In the genomic region with DNA sequence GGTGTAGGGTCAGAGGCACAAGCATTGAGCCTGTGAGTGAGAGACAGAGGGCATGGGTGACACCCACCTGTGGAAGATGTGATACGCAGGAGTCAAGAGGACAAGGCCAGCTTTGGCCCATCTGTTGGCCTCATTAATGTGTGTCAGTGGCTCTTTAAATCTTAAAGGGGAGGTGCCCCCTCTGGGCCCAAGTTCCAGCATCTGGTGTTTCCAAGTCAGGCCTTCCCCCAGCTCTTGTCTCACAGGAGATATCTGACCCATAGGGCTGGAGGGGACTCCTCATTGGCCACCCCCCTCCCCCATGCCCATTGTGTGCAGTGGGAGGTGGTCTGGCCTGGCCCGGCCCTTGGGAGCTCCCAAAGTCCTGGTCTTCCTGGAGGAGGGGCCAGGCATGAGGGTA, we compare ENCODE assay signal across 9 cellular contexts. TPM values are rescaled to one million over a fixed set of nuclear protein-coding genes. Genes with fewer than 3 reads are reported as not detected.
DNase-seq lines count a peak whose midpoint lies in the region; ATAC-seq and TF ChIP-seq lines count a peak whose summit lies in the region.
"Had no signal": no experiment of that assay in that cellular context is flagged by ENCODE, and none has a peak within 500 bp of the region (broad histone marks: within the 10 kb centered on the region; RNA-seq: fewer than 3 reads in every experiment).

No MANE protein-coding gene starts in this region.

- H3K4me3 Mint-ChIP-seq in CD8-positive, alpha-beta T cell, result no peak overlapping the region
- H3K4me3 Mint-ChIP-seq in endothelial cell (ENCODE audit: unreplicated experiment), result no peak overlapping the region
- H3K4me3 Mint-ChIP-seq in nephron progenitor cell, result no peak overlapping the region

- DNase-seq in CD8-positive, alpha-beta T cell, result no peak
- DNase-seq in NT2/D1 (ENCODE audit: low read depth, low spot score) (peak; percentile 64), endothelial cell (ENCODE audit: low spot score) (no peak), nephron progenitor cell (peak; percentile 52), NCI-H226 (no peak), NCI-H1436 (lab: John Stamatoyannopoulos, UW) (no peak), pons (ENCODE audit: low spot score) (no peak)
- DNase-seq: NCI-H510A had no signal

- POLR2A ChIA-PET in CD8-positive, alpha-beta T cell (lab: Charles Lee), result interaction anchor here (0.6 to 4.6 kb wide), 4 partner anchors 10 to 349 kb away, joined by 3 to 30 read pairs (median 4); a partner anchor contains a TSS

- no peaks in the 10 kb centered on the region for H3K27me3 Mint-ChIP-seq in CD8-positive, alpha-beta T cell (ENCODE audit: low read depth)
- H3K27me3 Mint-ChIP-seq in endothelial cell (ENCODE audit: unreplicated experiment), result peaks cover 47% of the 10 kb centered on the region
- H3K27me3 Mint-ChIP-seq in nephron progenitor cell (ENCODE audit: low read depth, poor library complexity), result peaks cover 57% of the 10 kb centered on the region

- H3K4me1 Mint-ChIP-seq in CD8-positive, alpha-beta T cell (ENCODE audit: low read depth), result peaks cover 21% of the 10 kb centered on the region
- H3K4me1 Mint-ChIP-seq in endothelial cell (ENCODE audit: unreplicated experiment), result peaks cover 4% of the 10 kb centered on the region
- peaks cover 62% of the 10 kb centered on the region for H3K4me1 Mint-ChIP-seq in nephron progenitor cell

- CTCF ChIA-PET in CD8-positive, alpha-beta T cell (lab: Charles Lee), result interaction anchor here (0.7 to 7.8 kb wide), 9 partner anchors 7 to 963 kb away, joined by 3 to 139 read pairs (median 19); a partner anchor contains a TSS

- H3K27ac Mint-ChIP-seq in CD8-positive, alpha-beta T cell, result peak overlapping the region; percentile 64
- H3K27ac Mint-ChIP-seq in endothelial cell (ENCODE audit: unreplicated experiment) (peak overlapping the region; percentile 31), nephron progenitor cell (no peak overlapping the region)

- intact Hi-C loops in CD8-positive, alpha-beta T cell (cut with DNase I, micrococcal nuclease), result no loop called here

- peak overlapping the region; percentile 75 for H3K9ac ChIP-seq in NT2/D1 (ENCODE audit: insufficient read length, low read depth)

- H3K9me3 Mint-ChIP-seq in CD8-positive, alpha-beta T cell, result no peaks in the 10 kb centered on the region
- H3K9me3 Mint-ChIP-seq in endothelial cell (ENCODE audit: unreplicated experiment) (no peaks in the 10 kb centered on the region), nephron progenitor cell (no peaks in the 10 kb centered on the region)

- H3K27ac ChIP-seq in CD8-positive, alpha-beta T cell (ENCODE audit: low read depth, low read length), result no peak overlapping the region

- TF ChIP-seq CTCF in CD8-positive, alpha-beta T cell (IDR thresholded peaks at IDR 0.05), result no peak
- TF ChIP-seq CTCF in endothelial cell (IDR thresholded peaks at IDR 0.05; ENCODE audit: unreplicated experiment) (no peak), nephron progenitor cell (IDR thresholded peaks at IDR 0.05) (no peak)

- H3K4me3 ChIP-seq in CD8-positive, alpha-beta T cell (ENCODE audit: low read depth, low read length), result no peak overlapping the region
- no peak overlapping the region for H3K4me3 ChIP-seq in NT2/D1 (ENCODE audit: insufficient read length, low read depth)

- H3K4me1 ChIP-seq in CD8-positive, alpha-beta T cell (ENCODE audit: insufficient read depth, low read length), result peaks cover 13% of the 10 kb centered on the region
- peaks cover 30% of the 10 kb centered on the region for H3K4me1 ChIP-seq in NT2/D1 (ENCODE audit: insufficient read depth, insufficient read length)

- ATAC-seq in CD8-positive, alpha-beta T cell, result no peak
- no peak for ATAC-seq in GM19023 (IDR thresholded peaks at IDR 0.05; ENCODE audit: unreplicated experiment)

- no peaks in the 10 kb centered on the region for H3K27me3 ChIP-seq in CD8-positive, alpha-beta T cell (ENCODE audit: insufficient read depth, low read length)
- no peaks in the 10 kb centered on the region for H3K27me3 ChIP-seq in NT2/D1 (ENCODE audit: insufficient read depth, insufficient read length)

- peaks cover 44% of the 10 kb centered on the region for H3K36me3 Mint-ChIP-seq in CD8-positive, alpha-beta T cell
- peaks cover 11% of the 10 kb centered on the region for H3K36me3 Mint-ChIP-seq in endothelial cell (ENCODE audit: low read depth, unreplicated experiment)
- peaks cover 5% of the 10 kb centered on the region for H3K36me3 Mint-ChIP-seq in nephron progenitor cell (ENCODE audit: low read depth)

- H3K36me3 ChIP-seq in CD8-positive, alpha-beta T cell (ENCODE audit: insufficient read depth, low read length), result peaks cover 4% of the 10 kb centered on the region
- H3K36me3 ChIP-seq in NT2/D1 (ENCODE audit: insufficient read depth, insufficient read length, low read length), result peaks cover 34% of the 10 kb centered on the region

- no peaks in the 10 kb centered on the region for H3K9me3 ChIP-seq in CD8-positive, alpha-beta T cell (ENCODE audit: low read length)
- H3K9me3 ChIP-seq in NT2/D1 (ENCODE audit: insufficient read depth, low read length), result no peaks in the 10 kb centered on the region

RNA-seq across cellular contexts. Expression of a gene that starts 8.9 kb away (rescaled TPM):
- total RNA-seq in CD8-positive, alpha-beta T cell, result 10 to 100 TPM in 1 of 2 experiments, 1 to 10 TPM in 1; 9.1 to 11.1 TPM
- total RNA-seq in endothelial cell (ENCODE audit: unreplicated experiment), result 2.0 TPM

RNA-seq across cellular contexts. Expression of a gene that starts 10.8 kb away (rescaled TPM):
- 10 to 100 TPM; 64.7 to 65.1 TPM for total RNA-seq in CD8-positive, alpha-beta T cell
- 4.7 TPM for total RNA-seq in endothelial cell (ENCODE audit: unreplicated experiment)

RNA-seq across cellular contexts. Expression of a gene that starts 14.3 kb away (rescaled TPM):
- 10 to 100 TPM; 20.6 to 20.8 TPM for total RNA-seq in CD8-positive, alpha-beta T cell
- 44.7 TPM for total RNA-seq in endothelial cell (ENCODE audit: unreplicated experiment)

RNA-seq across cellular contexts. Expression of a gene that starts 16.4 kb away (rescaled TPM):
- total RNA-seq in CD8-positive, alpha-beta T cell, result 10 to 100 TPM; 35.6 to 41.4 TPM
- total RNA-seq in endothelial cell (ENCODE audit: unreplicated experiment), result 37.4 TPM

RNA-seq across cellular contexts. Expression of a gene that starts 27.3 kb away (rescaled TPM):
- total RNA-seq in CD8-positive, alpha-beta T cell, result 10 to 100 TPM; 56.6 to 65.7 TPM
- 238 TPM for total RNA-seq in endothelial cell (ENCODE audit: unreplicated experiment)

Comparison
In these comparisons a context has a peak if more than half of its experiments do, and no peak if none do; other contexts are left out.
1. DNase-seq: peak in NT2/D1 (single experiment) and nephron progenitor cell (single experiment); none in CD8-positive, alpha-beta T cell (0 of 7), endothelial cell (single experiment), NCI-H226 (single experiment), NCI-H1436 (single experiment) and pons (single experiment).
2. RNA of a gene that starts 10.8 kb away (total RNA-seq): 64.7 to 65.1 TPM in CD8-positive, alpha-beta T cell; 4.7 TPM in endothelial cell (single experiment); every median in the first group is over 10 times any median in the second.